In genomic region chr17:52824542-52824941, GRCh38 we compare ENCODE assay signal across 30 cellular contexts.
DNase-seq lines count a peak whose midpoint lies in the region; ATAC-seq and TF ChIP-seq lines count a peak whose summit lies in the region.
"Had no signal": no experiment of that assay in that cellular context is flagged by ENCODE, and none has a peak within 500 bp of the region (broad histone marks: within the 10 kb centered on the region; RNA-seq: fewer than 3 reads in every experiment).

No MANE protein-coding gene starts in this region.

- no peaks in the 10 kb centered on the region for H3K27me3 ChIP-seq in hepatocyte
- H3K27me3 ChIP-seq: BE2C, MG63, SJSA1 had no signal

- H2AFZ ChIP-seq in hepatocyte, result no peak overlapping the region

- H3K4me1 ChIP-seq in hepatocyte (ENCODE audit: insufficient read depth) (no peaks in the 10 kb centered on the region), mucosa of descending colon (ENCODE audit: low read depth) (peaks cover 3% of the 10 kb centered on the region)
- H3K4me1 ChIP-seq: BE2C, HAP-1, SJSA1 had no signal

- TF ChIP-seq CTCF in hepatocyte (IDR thresholded peaks at IDR 0.05; ENCODE audit: poor library complexity) (no peak), mucosa of descending colon (IDR thresholded peaks at IDR 0.05) (no peak)

- no peak overlapping the region for H3K27ac ChIP-seq in hepatocyte
- H3K27ac ChIP-seq: 22Rv1, SJSA1 had no signal

- WGBS in hepatocyte (ENCODE audit: low lambda C conversion rate, missing lambda C conversion rate), result 64% methylated on average over 3 of the region's 3 CpGs

- intact Hi-C loops in mucosa of descending colon (cut with DNase I, micrococcal nuclease), result no loop called here

- H3K4me3 ChIP-seq in hepatocyte (no peak overlapping the region), mucosa of descending colon (no peak overlapping the region)
- H3K4me3 ChIP-seq: GM12878, HAP-1, K562, MG63, SJSA1 had no signal

- no peaks in the 10 kb centered on the region for H3K79me2 ChIP-seq in hepatocyte

- peak; percentile 2 for DNase-seq in NCI-H82 (lab: John Stamatoyannopoulos, UW)
- DNase-seq in NCI-H82 treated with DMSO at 0.1 percent for 48 hours (lab: John Stamatoyannopoulos, UW; ENCODE audit: unreplicated experiment), result no peak
- peak; percentile 16 for DNase-seq in hepatocyte (ENCODE audit: low spot score)
- DNase-seq in mucosa of descending colon, result peak; percentile 69 to 89 (median 85)
- no peak for DNase-seq in nucleus accumbens (lab: John Stamatoyannopoulos, UW)
- DNase-seq in SKM-1 treated with dmso at 0.1 percent for 144 hours (lab: John Stamatoyannopoulos, UW; ENCODE audit: unreplicated experiment), result no peak
- DNase-seq: ACHN; BE2C; CD8-positive, alpha-beta memory T cell; DMS 273 treated with DMSO at 0.1 percent for 48 hours; DMS79; EL; GDM1; HFFc6; Kasumi-1; MG63; NCI-H1105 treated with DMSO at 0.1 percent for 48 hours; NCI-H146; NCI-H1930; NCI-H2107; NCI-H446 treated with DMSO at 0.1 percent for 48 hours; NCI-H526; Right ventricle myocardium superior; RPMI8226 had no signal

- H3K9me2 ChIP-seq in hepatocyte (replicated peaks; ENCODE audit: insufficient read depth), result no peaks in the 10 kb centered on the region

- H4K20me1 ChIP-seq in hepatocyte (ENCODE audit: insufficient read depth, poor library complexity, severe bottlenecking), result no peaks in the 10 kb centered on the region

- H3K4me2 ChIP-seq in hepatocyte, result no peak overlapping the region

- ATAC-seq in mucosa of descending colon (peak; percentile 91), HG02588 (IDR thresholded peaks at IDR 0.05; ENCODE audit: unreplicated experiment) (no peak)
- ATAC-seq: GM12878, K562 had no signal

- H3K9me3 ChIP-seq in hepatocyte (ENCODE audit: low read depth) (no peaks in the 10 kb centered on the region), mucosa of descending colon (no peaks in the 10 kb centered on the region)
- H3K9me3 ChIP-seq: BE2C, HAP-1, MG63 had no signal

- no peaks in the 10 kb centered on the region for H3K36me3 ChIP-seq in hepatocyte (replicated peaks; ENCODE audit: insufficient read depth, low read depth)
- H3K36me3 ChIP-seq in mucosa of descending colon (ENCODE audit: low read depth), result no peaks in the 10 kb centered on the region
- H3K36me3 ChIP-seq: BE2C, HAP-1, MG63, SJSA1 had no signal

Comparison
In these comparisons a context has a peak if more than half of its experiments do, and no peak if none do; other contexts are left out.
1. DNase-seq: peak in NCI-H82 (single experiment), hepatocyte (single experiment) and mucosa of descending colon (3 of 3); none in NCI-H82 treated with DMSO at 0.1 percent for 48 hours (single experiment), nucleus accumbens (0 of 56) and SKM-1 treated with dmso at 0.1 percent for 144 hours (single experiment).